10 cellular contexts compared by ENCODE assay signal in genomic region chr1:209783338-209783737, GRCh38.
A peak's percentile ranks its signal among the peaks of the same experiment; 100 is the strongest.
DNase-seq lines count a peak whose midpoint lies in the region; TF ChIP-seq lines count a peak whose summit lies in the region.
"Had no signal": no experiment of that assay in that cellular context is flagged by ENCODE, and none has a peak within 500 bp of the region (broad histone marks: within the 10 kb centered on the region; RNA-seq: fewer than 3 reads in every experiment).

No MANE protein-coding gene starts in this region.

- peaks cover 39% of the 10 kb centered on the region for H3K4me1 Mint-ChIP-seq in activated naive CD4-positive, alpha-beta T cell treated with anti-CD3 and anti-CD28 coated beads, Interleukin-2, amount 50 U/mL, for 24 hours

- H3K27me3 Mint-ChIP-seq in activated naive CD4-positive, alpha-beta T cell treated with anti-CD3 and anti-CD28 coated beads, Interleukin-2, amount 50 U/mL, for 24 hours, result peaks cover 2% of the 10 kb centered on the region

- no peaks in the 10 kb centered on the region for H3K36me3 ChIP-seq in iPS-15b (ENCODE audit: control insufficient read depth, insufficient read depth, low read length)
- peaks cover 0 to 2% of the 10 kb centered on the region in 2 donors for H3K36me3 ChIP-seq in stomach smooth muscle (ENCODE audit: control insufficient read depth in 2 of 2, insufficient read depth in 2 of 2, low read length in 2 of 2)
- H3K36me3 ChIP-seq: vagina had no signal

- H3K9me3 Mint-ChIP-seq in activated naive CD4-positive, alpha-beta T cell treated with anti-CD3 and anti-CD28 coated beads, Interleukin-2, amount 50 U/mL, for 24 hours, result no peaks in the 10 kb centered on the region

- no peak for TF ChIP-seq CTCF in WI38 (IDR thresholded peaks at IDR 0.05; ENCODE audit: low read depth, low read length)

- H3K27me3 ChIP-seq in iPS-15b (ENCODE audit: control insufficient read depth, insufficient read depth, low read length) (no peaks in the 10 kb centered on the region), stomach smooth muscle (ENCODE audit: control insufficient read depth in 1 of 2, insufficient read depth in 2 of 2, low read length in 2 of 2) (no peaks in the 10 kb centered on the region)
- H3K27me3 ChIP-seq: vagina had no signal

- peak overlapping the region; percentile 100 for H3K27ac Mint-ChIP-seq in activated naive CD4-positive, alpha-beta T cell treated with anti-CD3 and anti-CD28 coated beads, Interleukin-2, amount 50 U/mL, for 24 hours

- H3K27ac ChIP-seq in stomach smooth muscle (ENCODE audit: low read length), result no peak overlapping the region

- H3K36me3 Mint-ChIP-seq in activated naive CD4-positive, alpha-beta T cell treated with anti-CD3 and anti-CD28 coated beads, Interleukin-2, amount 50 U/mL, for 24 hours, result peaks cover 17% of the 10 kb centered on the region

- H3K4me1 ChIP-seq in iPS-15b (ENCODE audit: control insufficient read depth, insufficient read depth, low read length) (no peaks in the 10 kb centered on the region), stomach smooth muscle (ENCODE audit: control insufficient read depth, insufficient read depth, low read length) (peaks cover 34% of the 10 kb centered on the region)

- H3K9me3 ChIP-seq in iPS-15b (ENCODE audit: control insufficient read depth, insufficient read depth, low read length) (no peaks in the 10 kb centered on the region), stomach smooth muscle (ENCODE audit: control insufficient read depth in 2 of 2, low read length in 2 of 2) (no peaks in the 10 kb centered on the region)
- H3K9me3 ChIP-seq: vagina had no signal

- DNase-seq in activated naive CD4-positive, alpha-beta T cell (lab: John Stamatoyannopoulos, UW), result no peak
- DNase-seq in central memory CD4-positive, alpha-beta T cell, result no peak
- no peak for DNase-seq in nucleus accumbens (lab: John Stamatoyannopoulos, UW)
- DNase-seq in effector CD4-positive, alpha-beta T cell, result no peak
- DNase-seq: aorta had no signal

- H3K4me3 ChIP-seq in WI38 (ENCODE audit: low read depth, low read length) (peak overlapping the region; percentile 94), iPS-15b (ENCODE audit: low read depth, low read length) (peak overlapping the region; percentile 84), stomach smooth muscle (ENCODE audit: low read length in 2 of 2) (peak overlapping the region; percentile 86 to 90)

- H3K4me3 Mint-ChIP-seq in activated naive CD4-positive, alpha-beta T cell treated with anti-CD3 and anti-CD28 coated beads, Interleukin-2, amount 50 U/mL, for 24 hours, result peak overlapping the region; percentile 99

- H3K9ac ChIP-seq in iPS-15b (ENCODE audit: low read depth, low read length), result peak overlapping the region; percentile 87
- peak overlapping the region in 1 of 2 donors; percentile 89 for H3K9ac ChIP-seq in stomach smooth muscle (ENCODE audit: low read length in 2 of 2)
